8 cellular contexts compared by ENCODE assay signal in the genomic region with DNA sequence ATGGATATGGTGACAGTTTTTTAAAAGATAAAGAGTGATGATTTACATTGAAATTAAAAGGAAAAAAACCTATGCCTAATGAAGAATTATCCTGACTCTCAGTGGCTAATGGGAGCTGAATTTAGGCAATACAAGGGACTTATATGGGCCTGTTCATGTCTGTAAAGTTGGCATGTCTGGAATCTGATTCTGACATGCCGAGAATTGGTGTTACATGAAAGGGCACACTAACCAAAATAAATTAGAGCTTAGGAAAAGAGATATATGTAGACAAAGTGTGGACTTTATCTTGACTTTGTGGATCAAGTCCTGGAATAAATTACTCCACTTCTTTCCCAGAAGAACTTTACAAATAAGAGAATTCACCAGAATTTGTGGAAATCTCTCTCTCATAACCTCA. TPM values are rescaled to one million over a fixed set of nuclear protein-coding genes. Genes with fewer than 3 reads are reported as not detected.
DNase-seq lines count a peak whose midpoint lies in the region; FAIRE-seq and TF ChIP-seq lines count a peak whose summit lies in the region.

No MANE protein-coding gene starts in this region.

- peak overlapping the region; percentile 97 for H3K4me2 ChIP-seq in fibroblast of lung (ENCODE audit: extremely low read depth, insufficient read depth, low read length)

- peak; percentile 23 for DNase-seq in EL
- no peak for DNase-seq in SJSA1 (ENCODE audit: low read depth in 1 of 2, low spot score in 2 of 2)
- DNase-seq in fibroblast of lung (ENCODE audit: low read depth in 2 of 2), result peak in 1 of 2 donors; percentile 49
- no peak for DNase-seq in prostate gland (ENCODE audit: low spot score)
- no peak for DNase-seq in small intestine
- DNase-seq in NOMO-1 (lab: John Stamatoyannopoulos, UW; ENCODE audit: unreplicated experiment in 2 of 2), result no peak
- DNase-seq in AG08395 (ENCODE audit: low spot score), result no peak
- DNase-seq in NCI-H2196 treated with DMSO at 0.1 percent for 48 hours (lab: John Stamatoyannopoulos, UW; ENCODE audit: unreplicated experiment), result no peak

- peaks cover 77% of the 10 kb centered on the region for H3K79me2 ChIP-seq in fibroblast of lung (ENCODE audit: control insufficient read depth, insufficient read depth, low read length)

- H3K27ac ChIP-seq in SJSA1 (peak overlapping the region; percentile 54), fibroblast of lung (ENCODE audit: insufficient read depth, low read length) (peak overlapping the region; percentile 95), prostate gland (peak overlapping the region; percentile 88 to 90), small intestine (ENCODE audit: low read depth in 1 of 2, low read length in 1 of 2) (peak overlapping the region in 1 of 2 donors; percentile 95)

- H3K27me3 ChIP-seq in SJSA1 (replicated peaks) (no peaks in the 10 kb centered on the region), fibroblast of lung (ENCODE audit: control insufficient read depth, insufficient read depth, low read length) (no peaks in the 10 kb centered on the region), prostate gland (replicated peaks; ENCODE audit: insufficient read depth) (no peaks in the 10 kb centered on the region), small intestine (ENCODE audit: control insufficient read depth in 2 of 2, insufficient read depth in 2 of 2, low read length in 2 of 2) (no peaks in the 10 kb centered on the region)

- TF ChIP-seq POLR2A in prostate gland (IDR thresholded peaks at IDR 0.05), result no peak

- intact Hi-C loops in prostate gland (cut with DNase I), result loop anchor here (5.0 to 10.0 kb wide), 2 partner anchors 96 to 138 kb away; a partner anchor contains a TSS

- peak overlapping the region; percentile 82 for H3K9ac ChIP-seq in fibroblast of lung (ENCODE audit: insufficient read depth, low read length)

- peaks cover 35% of the 10 kb centered on the region for H3K36me3 ChIP-seq in SJSA1
- no peaks in the 10 kb centered on the region for H3K36me3 ChIP-seq in fibroblast of lung (ENCODE audit: control insufficient read depth, insufficient read depth, low read length)
- H3K36me3 ChIP-seq in prostate gland, result no peaks in the 10 kb centered on the region
- peaks cover 0 to 4% of the 10 kb centered on the region in 2 donors for H3K36me3 ChIP-seq in small intestine (ENCODE audit: control insufficient read depth in 2 of 2, insufficient read depth in 2 of 2, low read length in 2 of 2)

- no peaks in the 10 kb centered on the region for H4K20me1 ChIP-seq in fibroblast of lung (ENCODE audit: control insufficient read depth, extremely low read depth, insufficient read depth, low read length)

- TF ChIP-seq CTCF in fibroblast of lung (conservative IDR thresholded peaks at IDR 0.05 in 1 of 2, IDR thresholded peaks at IDR 0.05 in 1 of 2; ENCODE audit: low read depth in 1 of 2, low read length in 2 of 2) (no peak), prostate gland (IDR thresholded peaks at IDR 0.05) (no peak)

- 20% methylated on average over 1 of the region's 1 CpG for WGBS in prostate gland
- whole genome bisulfite sequencing in small intestine, 3 donors, result 0 to 26% (median 7%) methylated on average over 1 of the region's 1 CpG

- H3K9me3 ChIP-seq in SJSA1 (replicated peaks), result no peaks in the 10 kb centered on the region
- H3K9me3 ChIP-seq in fibroblast of lung (ENCODE audit: control insufficient read depth, insufficient read depth, low read depth, low read length), result no peaks in the 10 kb centered on the region
- no peaks in the 10 kb centered on the region for H3K9me3 ChIP-seq in prostate gland
- no peaks in the 10 kb centered on the region for H3K9me3 ChIP-seq in small intestine (ENCODE audit: control insufficient read depth, low read depth)

- peaks cover 22% of the 10 kb centered on the region for H3K4me1 ChIP-seq in SJSA1 (replicated peaks)
- peaks cover 9% of the 10 kb centered on the region for H3K4me1 ChIP-seq in fibroblast of lung (ENCODE audit: control insufficient read depth, extremely low read depth, insufficient read depth, low read length)
- H3K4me1 ChIP-seq in prostate gland (replicated peaks), result peaks cover 4% of the 10 kb centered on the region
- peaks cover 0 to 9% of the 10 kb centered on the region in 2 donors for H3K4me1 ChIP-seq in small intestine (ENCODE audit: control insufficient read depth in 2 of 2, insufficient read depth in 1 of 2, low read depth in 1 of 2, low read length in 1 of 2)

- H3K4me3 ChIP-seq in SJSA1 (peak overlapping the region; percentile 69), fibroblast of lung (replicated peaks in 1 of 4; ENCODE audit: control extremely low read depth in 1 of 4, insufficient read depth in 1 of 4, low read depth in 3 of 4, low read length in 4 of 4) (peak overlapping the region; percentile 86 to 100 (median 94)), prostate gland (peak overlapping the region; percentile 76 to 83), small intestine (ENCODE audit: low read depth in 1 of 2, low read length in 2 of 2) (peak overlapping the region in 1 of 2 donors; percentile 77)

- FAIRE-seq in small intestine (lab: Jason Lieb, UNC), result no peak

- H2AFZ ChIP-seq in fibroblast of lung (ENCODE audit: low read length), result no peak overlapping the region

RNA-seq across cellular contexts. Expression of a gene that starts 1.1 kb away (rescaled TPM):
- 67.9 and 72.6 TPM in 2 replicates for total RNA-seq in SJSA1 (2014; rRNA removed; shearing (Covaris generic))
- total RNA-seq in fibroblast of lung (18.8 and 19.3 TPM in 2 replicates), prostate gland (10 to 100 TPM; 11.6 to 12.1 TPM)
- polyA plus RNA-seq in fibroblast of lung (15.3 and 19.4 TPM in 2 replicates), small intestine (10 to 100 TPM; 11.3 to 18.3 (median 13.1) TPM)
- polyA plus RNA-seq in fibroblast of lung (2012), result 11.9 and 12.6 TPM in 2 replicates
- 1.3 and 4.1 TPM in 2 replicates for polyA minus RNA-seq in fibroblast of lung (ENCODE audit: low replicate concordance)

RNA-seq across cellular contexts. Expression of a gene that starts 36.5 kb away (rescaled TPM):
- 682 and 975 TPM in 2 replicates for total RNA-seq in SJSA1 (2014; rRNA removed; shearing (Covaris generic))
- total RNA-seq in fibroblast of lung, result 381 and 1,015 TPM in 2 replicates
- polyA plus RNA-seq in fibroblast of lung, result 779 and 983 TPM in 2 replicates
- polyA plus RNA-seq in fibroblast of lung (2012), result 618 and 749 TPM in 2 replicates
- polyA minus RNA-seq in fibroblast of lung (ENCODE audit: low replicate concordance), result 27.7 and 36.5 TPM in 2 replicates
- total RNA-seq in prostate gland, result 100 to 1,000 TPM; 300 to 652 TPM
- 100 to 1,000 TPM; 205 to 693 (median 207) TPM for polyA plus RNA-seq in small intestine
